In the genomic region with DNA sequence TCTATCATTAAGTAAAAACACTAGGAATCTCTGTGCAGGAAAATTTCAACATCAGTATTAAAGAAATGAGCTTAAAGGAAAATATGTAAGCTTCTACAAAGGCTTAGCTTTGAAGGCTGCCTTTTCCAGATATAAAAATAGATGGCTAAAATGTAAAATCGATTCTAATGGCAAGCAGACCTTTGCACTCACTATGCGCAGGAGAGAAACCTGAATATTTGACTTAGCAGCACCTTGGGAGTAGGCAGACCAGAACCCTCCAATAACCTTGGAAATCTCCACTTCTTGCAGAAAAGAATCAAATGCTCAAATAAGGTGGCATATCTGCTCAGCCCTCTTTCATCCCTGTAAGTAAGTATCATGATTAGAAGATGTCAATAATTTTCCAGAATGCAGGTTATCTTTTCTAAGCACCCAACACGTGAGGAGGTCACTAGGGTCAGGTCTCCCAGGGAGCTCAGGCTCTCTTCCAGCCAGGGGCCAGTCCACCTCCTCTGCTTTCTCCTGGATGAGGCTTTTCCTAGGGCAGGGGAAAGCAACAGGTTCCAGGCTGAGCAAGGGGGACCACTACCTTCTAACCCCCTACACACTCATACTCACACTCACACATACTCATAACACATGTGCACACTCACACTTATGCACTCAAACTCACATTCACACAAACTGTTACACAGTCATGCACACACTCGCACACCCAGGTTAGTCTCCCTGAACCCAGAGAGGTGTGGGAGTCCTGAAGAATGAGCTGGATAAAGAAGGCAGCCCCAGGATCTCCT, we compare ENCODE assay signal across 25 cellular contexts. TPM values are rescaled to one million over a fixed set of nuclear protein-coding genes. Genes with fewer than 3 reads are reported as not detected.
DNase-seq lines count a peak whose midpoint lies in the region; ATAC-seq and TF ChIP-seq lines count a peak whose summit lies in the region.
"Had no signal": no experiment of that assay in that cellular context is flagged by ENCODE, and none has a peak within 500 bp of the region (broad histone marks: within the 10 kb centered on the region; RNA-seq: fewer than 3 reads in every experiment).

No MANE protein-coding gene starts in this region.

- intact Hi-C loops in mucosa of descending colon (cut with DNase I, micrococcal nuclease) = no loop called here

- H3K36me3 Mint-ChIP-seq in glutamatergic neuron (ENCODE audit: unreplicated experiment) (peaks cover 5% of the 10 kb centered on the region), type B pancreatic cell (peaks cover 6% of the 10 kb centered on the region)

- no peak overlapping the region for H2BK120ac ChIP-seq in mesendoderm (ENCODE audit: low read depth, low read length)

- TF ChIP-seq CTCF in glutamatergic neuron (IDR thresholded peaks at IDR 0.05; ENCODE audit: partially characterized antibody, unreplicated experiment) = no peak
- TF ChIP-seq CTCF in type B pancreatic cell (conservative IDR thresholded peaks at IDR 0.05) = no peak
- no peak for TF ChIP-seq CTCF in mucosa of descending colon (IDR thresholded peaks at IDR 0.05)

- H3K4me3 ChIP-seq in mesendoderm (ENCODE audit: low read length) (no peak overlapping the region), mucosa of descending colon (no peak overlapping the region)
- H3K4me3 ChIP-seq: BLaER1 treated with 17β-estradiol and CSF1 and Interleukin-3, amounts not matched to agents 10 nM and 100 nM; pancreas; right atrium auricular region; SJSA1; stomach; tibial artery had no signal

- no peak overlapping the region for H3K4ac ChIP-seq in mesendoderm (ENCODE audit: low read depth, low read length)

- no peak overlapping the region for H3K27ac ChIP-seq in mesendoderm (ENCODE audit: low read depth, low read length)
- H3K27ac ChIP-seq: BLaER1 treated with 17β-estradiol and CSF1 and Interleukin-3, amounts not matched to agents 10 nM and 100 nM; pancreas; right atrium auricular region; SJSA1; stomach; tibial artery; VCaP had no signal

- H4K5ac ChIP-seq in mesendoderm (ENCODE audit: low read length) = no peak overlapping the region

- H3K4me3 Mint-ChIP-seq in glutamatergic neuron (ENCODE audit: unreplicated experiment) (peak overlapping the region; percentile 44), type B pancreatic cell (peak overlapping the region; percentile 74)
- H3K4me3 Mint-ChIP-seq: activated CD8-positive, alpha-beta T cell treated with anti-CD3 and anti-CD28 coated beads, Interleukin-2, amount 10 ng/mL, durations not matched to agents 7 days and 5 days; nephron progenitor cell had no signal

- H3K4me1 ChIP-seq in mesendoderm (ENCODE audit: control insufficient read depth, low read depth, low read length) (peaks cover 8% of the 10 kb centered on the region), mucosa of descending colon (ENCODE audit: low read depth) (no peaks in the 10 kb centered on the region)
- H3K4me1 ChIP-seq: BLaER1 treated with 17β-estradiol and CSF1 and Interleukin-3, amounts not matched to agents 10 nM and 100 nM had no signal

- peaks cover 6% of the 10 kb centered on the region for H3K27me3 ChIP-seq in mesendoderm (ENCODE audit: insufficient read depth, low read length, poor library complexity)
- H3K27me3 ChIP-seq: BLaER1 treated with 17β-estradiol and CSF1 and Interleukin-3, amounts not matched to agents 10 nM and 100 nM had no signal

- H3K27ac Mint-ChIP-seq in glutamatergic neuron (ENCODE audit: unreplicated experiment) = no peak overlapping the region
- no peak overlapping the region for H3K27ac Mint-ChIP-seq in type B pancreatic cell
- H3K27ac Mint-ChIP-seq: activated CD8-positive, alpha-beta T cell treated with anti-CD3 and anti-CD28 coated beads, Interleukin-2, amount 10 ng/mL, durations not matched to agents 7 days and 5 days; nephron progenitor cell had no signal

- no peak overlapping the region for H2AK5ac ChIP-seq in mesendoderm (ENCODE audit: low read length)

- H3K79me2 ChIP-seq in mesendoderm (ENCODE audit: control insufficient read depth, insufficient read depth, low read length) = no peaks in the 10 kb centered on the region

- peaks cover 17% of the 10 kb centered on the region for H3K27me3 Mint-ChIP-seq in glutamatergic neuron (ENCODE audit: unreplicated experiment)
- H3K27me3 Mint-ChIP-seq in type B pancreatic cell = peaks cover 31% of the 10 kb centered on the region

- H2BK15ac ChIP-seq in mesendoderm (replicated peaks; ENCODE audit: low read depth) = no peak overlapping the region

- H4K8ac ChIP-seq in mesendoderm (ENCODE audit: low read depth, low read length) = no peak overlapping the region

- no peak overlapping the region for H3K9ac ChIP-seq in mesendoderm (ENCODE audit: low read length)
- H3K9ac ChIP-seq: BLaER1 treated with 17β-estradiol and CSF1 and Interleukin-3, amounts not matched to agents 10 nM and 100 nM had no signal

- peaks cover 8% of the 10 kb centered on the region for H3K9me3 Mint-ChIP-seq in glutamatergic neuron (ENCODE audit: unreplicated experiment)
- H3K9me3 Mint-ChIP-seq in type B pancreatic cell = no peaks in the 10 kb centered on the region

- H3K23ac ChIP-seq in mesendoderm (ENCODE audit: low read length) = no peak overlapping the region

- no peak overlapping the region for H3K18ac ChIP-seq in mesendoderm (ENCODE audit: low read length)

- H3K56ac ChIP-seq in mesendoderm (ENCODE audit: low read length) = peak overlapping the region; percentile 29

- H2BK5ac ChIP-seq in mesendoderm (ENCODE audit: low read length) = no peak overlapping the region

- no CpG with 5 or more reads among the region's 4 CpGs for WGBS in mesendoderm (ENCODE audit: extremely low coverage, insufficient coverage, low lambda C conversion rate)

- H3K4me1 Mint-ChIP-seq in glutamatergic neuron (ENCODE audit: low read depth, unreplicated experiment) = peaks cover 3% of the 10 kb centered on the region
- H3K4me1 Mint-ChIP-seq in type B pancreatic cell (ENCODE audit: unreplicated experiment) = peaks cover 26% of the 10 kb centered on the region

- ATAC-seq in mucosa of descending colon = no peak
- ATAC-seq: activated CD8-positive, alpha-beta T cell treated with anti-CD3 and anti-CD28 coated beads, Interleukin-2, amount 10 ng/mL, durations not matched to agents 7 days and 5 days had no signal

- peaks cover 1% of the 10 kb centered on the region for H3K79me1 ChIP-seq in mesendoderm (ENCODE audit: low read length)

- no peaks in the 10 kb centered on the region for H3K9me3 ChIP-seq in mucosa of descending colon
- H3K9me3 ChIP-seq: pancreas, right atrium auricular region, SJSA1, stomach, tibial artery had no signal

- no peak overlapping the region for H3K4me2 ChIP-seq in mesendoderm (ENCODE audit: low read length)
- H3K4me2 ChIP-seq: BLaER1 treated with 17β-estradiol and CSF1 and Interleukin-3, amounts not matched to agents 10 nM and 100 nM had no signal

- DNase-seq in HuH-7.5 (ENCODE audit: low spot score) (peak; percentile 74), glutamatergic neuron (no peak), mesendoderm (no peak), type B pancreatic cell (ENCODE audit: extremely low spot score, unreplicated experiment) (no peak), retina (no peak), mucosa of descending colon (no peak), putamen (ENCODE audit: low spot score) (no peak)
- DNase-seq in stimulated activated CD4-positive, alpha-beta T cell treated with anti-CD3 and anti-CD28 coated beads, Interleukin-4, amount 100 ng/mL, for 4 hours = no peak
- DNase-seq: activated CD4-positive, alpha-beta T cell treated with anti-CD3 and anti-CD28 coated beads for 4 hours; activated CD8-positive, alpha-beta T cell treated with anti-CD3 and anti-CD28 coated beads, Interleukin-2, amount 10 ng/mL, durations not matched to agents 7 days and 5 days; activated naive CD4-positive, alpha-beta T cell treated with anti-CD3 and anti-CD28 coated beads, Interleukin-2, amount 50 U/mL, for 16 hours; EL; HCEC 1CT; NCI-H1092 treated with DMSO at 0.1 percent for 48 hours; NCI-H1694 treated with DMSO at 0.1 percent for 48 hours; NCI-H510A treated with DMSO at 0.1 percent for 48 hours; nephron progenitor cell; stomach; T1000; tibial artery had no signal

- H3K36me3 ChIP-seq in mesendoderm (ENCODE audit: control insufficient read depth, insufficient read depth, low read length) (no peaks in the 10 kb centered on the region), mucosa of descending colon (ENCODE audit: low read depth) (no peaks in the 10 kb centered on the region)
- H3K36me3 ChIP-seq: BLaER1 treated with 17β-estradiol and CSF1 and Interleukin-3, amounts not matched to agents 10 nM and 100 nM; pancreas; right atrium auricular region; SJSA1; stomach; tibial artery had no signal

RNA-seq across cellular contexts. Expression of gene PIEZO2, which starts 3.8 kb away (rescaled TPM):
- total RNA-seq in glutamatergic neuron (ENCODE audit: unreplicated experiment) (50.1 TPM), type B pancreatic cell (ENCODE audit: low replicate concordance) (21.8 and 38.8 TPM in 2 replicates), mucosa of descending colon (10 to 100 TPM in 1 of 3 donors, 1 to 10 TPM in 2; 1.0 to 18.9 (median 1.4) TPM)
- polyA plus RNA-seq in mesendoderm (2013, experiment 1 of 2) = 3.6 TPM
- 3.3 TPM for polyA plus RNA-seq in mesendoderm (2013, experiment 2 of 2)
- total RNA-seq: activated CD8-positive, alpha-beta T cell treated with anti-CD3 and anti-CD28 coated beads, Interleukin-2, amount 10 ng/mL, durations not matched to agents 7 days and 5 days had no signal
